ENCODE assay signal across 8 cellular contexts in the genomic region with DNA sequence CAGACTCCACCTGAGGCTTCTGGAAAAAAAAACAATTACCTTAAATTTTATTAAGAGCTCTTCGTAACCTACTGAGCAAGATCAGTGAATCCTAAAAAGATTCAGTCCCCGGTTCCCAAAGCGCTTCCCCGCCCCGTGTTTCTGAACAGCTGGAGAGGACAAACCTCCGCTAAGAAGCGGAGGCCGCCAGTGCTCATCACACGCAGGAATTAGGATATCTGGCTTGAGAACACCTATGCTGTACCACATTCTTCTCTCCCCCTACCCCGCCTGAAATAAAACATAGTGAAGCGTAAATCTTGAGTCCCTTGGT. TPM values are rescaled to one million over a fixed set of nuclear protein-coding genes. Genes with fewer than 3 reads are reported as not detected.
DNase-seq lines count a peak whose midpoint lies in the region; ATAC-seq and TF ChIP-seq lines count a peak whose summit lies in the region.

No MANE protein-coding gene starts in this region.

- H3K9ac ChIP-seq in mammary epithelial cell (ENCODE audit: insufficient read depth, low read length) = peak overlapping the region; percentile 69

- no peak for DNase-seq in Calu3
- DNase-seq in HuH-7 (ENCODE audit: low spot score) = peak; percentile 53
- DNase-seq in mammary epithelial cell = no peak
- DNase-seq in lung (ENCODE audit: low spot score) = no peak
- DNase-seq in uterus = no peak
- DNase-seq in stimulated activated CD4-positive, alpha-beta T cell treated with anti-CD3 and anti-CD28 coated beads, Interleukin-15, amount 100 ng/mL, for 24 hours = no peak
- no peak for DNase-seq in activated CD4-positive, alpha-beta T cell treated with anti-CD3 and anti-CD28 coated beads, Interleukin-2, amount 50 U/mL, for 48 hours

- CTCF ChIA-PET in Calu3 (lab: Charles Lee) (interaction anchor here (0.5 kb wide), 1 partner anchor 12 kb away, joined by 5 read pairs; no protein-coding TSS in a partner anchor), mammary epithelial cell (lab: Charles Lee; ENCODE audit: low non-redundant PET) (interaction anchor here (0.6 to 0.7 kb wide), 2 partner anchors 39 to 48 kb away, joined by 6 to 12 read pairs; no protein-coding TSS in a partner anchor)

- H2AFZ ChIP-seq in mammary epithelial cell (ENCODE audit: low read depth, low read length) = peak overlapping the region; percentile 97

- no peaks in the 10 kb centered on the region for H3K9me3 ChIP-seq in mammary epithelial cell (replicated peaks; ENCODE audit: insufficient read depth, low read length)
- no peaks in the 10 kb centered on the region for H3K9me3 ChIP-seq in lung (ENCODE audit: control insufficient read depth in 2 of 2, insufficient read depth in 1 of 2, low read length in 1 of 2)
- no peaks in the 10 kb centered on the region for H3K9me3 ChIP-seq in uterus

- WGBS in mammary epithelial cell (ENCODE audit: low coverage, missing lambda C conversion rate) = 0% methylated on average over 11 of the region's 11 CpGs
- 4 to 5% methylated on average over 11 of the region's 11 CpGs for WGBS in lung, 2 donors

- TF ChIP-seq POLR2A in uterus (IDR thresholded peaks at IDR 0.05) = no peak

- BruUV-seq in Calu3 (replicated peaks; lab: Mats Ljungman, UMichigan) (no TSS peak), mammary epithelial cell (replicated peaks; lab: Mats Ljungman, UMichigan) (no TSS peak)

- H3K79me2 ChIP-seq in mammary epithelial cell (ENCODE audit: insufficient read depth, low read length) = peaks cover 61% of the 10 kb centered on the region

- H3K36me3 ChIP-seq in mammary epithelial cell (ENCODE audit: insufficient read depth, low read length) (no peaks in the 10 kb centered on the region), lung (ENCODE audit: control insufficient read depth in 2 of 2, insufficient read depth in 2 of 2, low read length in 2 of 2) (no peaks in the 10 kb centered on the region), uterus (no peaks in the 10 kb centered on the region)

- peak overlapping the region; percentile 84 for H3K4me2 ChIP-seq in mammary epithelial cell (ENCODE audit: insufficient read depth, low read depth, low read length)

- ATAC-seq in lung (ENCODE audit: insufficient read depth, low FRiP score) (no peak), HG02981 (IDR thresholded peaks at IDR 0.05; ENCODE audit: unreplicated experiment) (no peak)

- peak overlapping the region; percentile 97 for H3K4me3 Mint-ChIP-seq in Calu3 (ENCODE audit: low read depth, unreplicated experiment)

- peak overlapping the region; percentile 83 to 89 (median 88) for H3K4me3 ChIP-seq in mammary epithelial cell (replicated peaks in 1 of 3; ENCODE audit: insufficient read depth in 1 of 3, low read depth in 2 of 3, low read length in 3 of 3)
- H3K4me3 ChIP-seq in lung = peak overlapping the region; percentile 91
- peak overlapping the region; percentile 78 to 81 for H3K4me3 ChIP-seq in uterus

- no peaks in the 10 kb centered on the region for H3K4me1 Mint-ChIP-seq in Calu3 (ENCODE audit: low read depth, unreplicated experiment)

- no peak for TF ChIP-seq CTCF in Calu3 (IDR thresholded peaks at IDR 0.05; ENCODE audit: unreplicated experiment)
- TF ChIP-seq CTCF in mammary epithelial cell (conservative IDR thresholded peaks at IDR 0.05 in 1 of 2, IDR thresholded peaks at IDR 0.05 in 1 of 2; ENCODE audit: extremely low read depth in 1 of 2, insufficient read depth in 1 of 2, low read depth in 1 of 2, low read length in 2 of 2) = no peak
- TF ChIP-seq CTCF in lung (IDR thresholded peaks at IDR 0.05; ENCODE audit: control extremely low read depth, extremely low read depth) = no peak
- TF ChIP-seq CTCF in uterus (IDR thresholded peaks at IDR 0.05) = no peak

- H3K27ac ChIP-seq in mammary epithelial cell (ENCODE audit: insufficient read depth, low read depth, low read length) (peak overlapping the region; percentile 52), lung (ENCODE audit: low read depth in 1 of 2, low read length in 1 of 2) (peak overlapping the region in 1 of 2 donors; percentile 64), uterus (peak overlapping the region; percentile 75 to 86)

- peaks cover 6% of the 10 kb centered on the region for H3K4me1 ChIP-seq in mammary epithelial cell (ENCODE audit: insufficient read depth, low read length)
- H3K4me1 ChIP-seq in lung (ENCODE audit: control insufficient read depth in 2 of 2, insufficient read depth in 2 of 2, low read length in 2 of 2) = peaks cover 0 to 6% of the 10 kb centered on the region in 2 donors
- peaks cover 5 to 8% of the 10 kb centered on the region in 2 donors for H3K4me1 ChIP-seq in uterus

- H3K27ac Mint-ChIP-seq in Calu3 (ENCODE audit: unreplicated experiment) = peak overlapping the region; percentile 46

- H3K27me3 ChIP-seq in mammary epithelial cell (ENCODE audit: insufficient read depth, low read length) = no peaks in the 10 kb centered on the region
- H3K27me3 ChIP-seq in lung (ENCODE audit: control insufficient read depth, insufficient read depth) = no peaks in the 10 kb centered on the region
- H3K27me3 ChIP-seq in uterus = no peaks in the 10 kb centered on the region

- H4K20me1 ChIP-seq in mammary epithelial cell (ENCODE audit: insufficient read depth, low read length) = no peaks in the 10 kb centered on the region

- in situ Hi-C loops in mammary epithelial cell (cut with MboI; ENCODE audit: low sequenced_read_pairs in 2 of 2) = no loop called here

- H3K36me3 Mint-ChIP-seq in Calu3 (ENCODE audit: insufficient read depth, unreplicated experiment) = peaks cover 30% of the 10 kb centered on the region

- no peaks in the 10 kb centered on the region for H3K27me3 Mint-ChIP-seq in Calu3 (ENCODE audit: unreplicated experiment)

- intact Hi-C loops in Calu3 (cut with micrococcal nuclease; ENCODE audit: unreplicated experiment) = loop anchor here (2.0 kb wide), 1 partner anchor 14 kb away; no protein-coding TSS in a partner anchor
- intact Hi-C loops in mammary epithelial cell (cut with micrococcal nuclease) = loop anchor here (2.0 kb wide), 2 partner anchors 176 to 178 kb away; no protein-coding TSS in a partner anchor
- intact Hi-C loops in uterus (cut with DNase I; ENCODE audit: low total_unique reads) = no loop called here

- H3K9me3 Mint-ChIP-seq in Calu3 (ENCODE audit: low read depth, unreplicated experiment) = no peaks in the 10 kb centered on the region

- dilution Hi-C loops in mammary epithelial cell (cut with HindIII; ENCODE audit: low sequenced_read_pairs) = no loop called here

RNA-seq across cellular contexts. Expression of a gene that starts 0.8 kb away (rescaled TPM):
- total RNA-seq in Calu3 (2022) (33.0 and 37.6 TPM in 2 replicates), mammary epithelial cell (10 to 100 TPM; 25.3 to 27.3 TPM), lung (10 to 100 TPM; 26.9 to 30.7 TPM), uterus (10 to 100 TPM; 45.9 to 81.8 (median 53.7) TPM)
- polyA plus RNA-seq in mammary epithelial cell (18.0 TPM), lung (10 to 100 TPM; 10.3 to 12.5 TPM)
- polyA minus RNA-seq in mammary epithelial cell = 1.9 TPM

RNA-seq across cellular contexts. Expression of a gene that starts 52.0 kb away (rescaled TPM):
- total RNA-seq in Calu3 (2022) (1,038 and 1,111 TPM in 2 replicates), mammary epithelial cell (100 to 1,000 TPM; 310 to 486 TPM), lung (1,000 to 10,000 TPM in 1 of 2 donors, 100 to 1,000 TPM in 1; 331 to 1,106 TPM), uterus (100 to 1,000 TPM; 208 to 800 (median 247) TPM)
- polyA plus RNA-seq in mammary epithelial cell (739 TPM), lung (100 to 1,000 TPM; 187 to 397 TPM)
- polyA minus RNA-seq in mammary epithelial cell = 315 TPM
